9 cellular contexts compared by ENCODE assay signal in genomic region chr12:56496704-56497103, GRCh38. TPM values are rescaled to one million over a fixed set of nuclear protein-coding genes. Genes with fewer than 3 reads are reported as not detected.
DNase-seq lines count a peak whose midpoint lies in the region; ATAC-seq and TF ChIP-seq lines count a peak whose summit lies in the region.
"Not testable (repeated sequence)": the region's sequence is repeated elsewhere in the genome, so short reads cannot be mapped to it uniquely, and the experiment has no call there.
"Had no signal": no experiment of that assay in that cellular context is flagged by ENCODE, and none has a peak within 500 bp of the region (broad histone marks: within the 10 kb centered on the region; RNA-seq: fewer than 3 reads in every experiment).

No MANE protein-coding gene starts in this region.

- ATAC-seq in CD4-positive, alpha-beta T cell (ENCODE audit: poor library complexity); stimulated activated naive B cell treated with anti-CD40 and anti-IgM and Interleukin-4, amounts not matched to agents 10 μg/mL and 1 μg/mL and 100 μg/mL, for 72 hours (replicated peaks): not testable (repeated sequence)

- TF ChIP-seq CTCF in CD4-positive, alpha-beta T cell (IDR thresholded peaks at IDR 0.05), result peak; percentile 49
- TF ChIP-seq CTCF in LNCaP clone FGC (IDR thresholded peaks at IDR 0.05; ENCODE audit: control insufficient read depth, extremely low read depth, insufficient read depth), result peak; percentile 37
- peak; percentile 32 for TF ChIP-seq CTCF in progenitor cell of endocrine pancreas (IDR thresholded peaks at IDR 0.05; ENCODE audit: unreplicated experiment)

- not testable (repeated sequence) for H3K4me3 ChIP-seq in LNCaP clone FGC (ENCODE audit: low read depth, low read length)

- intact Hi-C loops in CD4-positive, alpha-beta T cell (cut with DNase I, micrococcal nuclease), result loop anchor here in 1 of 2 experiments (1.0 kb wide), 1 partner anchor 98 kb away; no protein-coding TSS in a partner anchor
- intact Hi-C loops in dendritic cell treated with granulocyte-macrophage colony-stimulating factor and Interleukin-4, amounts not matched to agents 40 ng/mL and 50 ng/mL, for 4 days (cut with micrococcal nuclease), result not testable (repeated sequence)

- CTCF ChIA-PET in CD4-positive, alpha-beta T cell (lab: Charles Lee), result interaction anchor here (1.1 to 1.2 kb wide), 2 partner anchors 17 to 370 kb away, joined by 3 read pairs; no protein-coding TSS in a partner anchor

- H3K27ac ChIP-seq in CD4-positive, alpha-beta T cell (ENCODE audit: low read depth, low read length), result not testable (repeated sequence)

- H3K27ac Mint-ChIP-seq in CD4-positive, alpha-beta T cell; T-helper 2 cell treated with Interferon-gamma antibody and Interleukin-4, amounts not matched to agents 5 μg/mL and 100 μg/mL, for 36 hours; dendritic cell treated with granulocyte-macrophage colony-stimulating factor and Interleukin-4, amounts not matched to agents 40 ng/mL and 50 ng/mL, for 4 days; progenitor cell of endocrine pancreas; stimulated activated naive B cell treated with anti-CD40 and anti-IgM and Interleukin-4, amounts not matched to agents 10 μg/mL and 1 μg/mL and 100 μg/mL, for 72 hours: not testable (repeated sequence)

- POLR2A ChIA-PET in CD4-positive, alpha-beta T cell (lab: Charles Lee), result not testable (repeated sequence)

- H3K4me3 Mint-ChIP-seq in CD4-positive, alpha-beta T cell; progenitor cell of endocrine pancreas (ENCODE audit: low read depth): not testable (repeated sequence)
- peak overlapping the region; percentile 29 for H3K4me3 Mint-ChIP-seq in T-helper 2 cell treated with Interferon-gamma antibody and Interleukin-4, amounts not matched to agents 5 μg/mL and 100 μg/mL, for 36 hours
- H3K4me3 Mint-ChIP-seq in dendritic cell treated with granulocyte-macrophage colony-stimulating factor and Interleukin-4, amounts not matched to agents 40 ng/mL and 50 ng/mL, for 4 days, result peak overlapping the region; percentile 26
- peak overlapping the region; percentile 61 to 71 for H3K4me3 Mint-ChIP-seq in stimulated activated naive B cell treated with anti-CD40 and anti-IgM and Interleukin-4, amounts not matched to agents 10 μg/mL and 1 μg/mL and 100 μg/mL, for 72 hours

- H3K9me3 ChIP-seq in CD4-positive, alpha-beta T cell (ENCODE audit: control insufficient read depth, low read length), result not testable (repeated sequence)

- peak; percentile 21 to 70 (median 39) for DNase-seq in CD4-positive, alpha-beta T cell
- DNase-seq in LNCaP clone FGC (ENCODE audit: low read depth), result not testable (repeated sequence)
- DNase-seq in T-helper 2 cell treated with Interferon-gamma antibody and Interleukin-4, amounts not matched to agents 5 μg/mL and 100 μg/mL, for 36 hours (ENCODE audit: low spot score), result peak; percentile 56
- peak; percentile 15 to 35 for DNase-seq in activated T-helper 1 cell treated with anti-CD3 and anti-CD28 coated beads, Interleukin-2, amount 50 U/mL, for 16 hours (ENCODE audit: low read depth in 1 of 2, low spot score in 1 of 2)
- DNase-seq in inferior parietal cortex (ENCODE audit: extremely low spot score), result peak; percentile 22
- peak; percentile 28 for DNase-seq in progenitor cell of endocrine pancreas (ENCODE audit: low spot score, unreplicated experiment)
- DNase-seq in stimulated activated naive B cell treated with anti-CD40 and anti-IgM and Interleukin-4, amounts not matched to agents 10 μg/mL and 1 μg/mL and 100 μg/mL, for 72 hours, result peak; percentile 51

- H3K27me3 Mint-ChIP-seq in CD4-positive, alpha-beta T cell; stimulated activated naive B cell treated with anti-CD40 and anti-IgM and Interleukin-4, amounts not matched to agents 10 μg/mL and 1 μg/mL and 100 μg/mL, for 72 hours: not testable (repeated sequence)
- H3K27me3 Mint-ChIP-seq in T-helper 2 cell treated with Interferon-gamma antibody and Interleukin-4, amounts not matched to agents 5 μg/mL and 100 μg/mL, for 36 hours (ENCODE audit: low read depth), result peaks cover 13% of the 10 kb centered on the region
- H3K27me3 Mint-ChIP-seq in dendritic cell treated with granulocyte-macrophage colony-stimulating factor and Interleukin-4, amounts not matched to agents 40 ng/mL and 50 ng/mL, for 4 days, result peaks cover 38% of the 10 kb centered on the region
- peaks cover 30% of the 10 kb centered on the region for H3K27me3 Mint-ChIP-seq in progenitor cell of endocrine pancreas

- H3K9me3 Mint-ChIP-seq in CD4-positive, alpha-beta T cell; T-helper 2 cell treated with Interferon-gamma antibody and Interleukin-4, amounts not matched to agents 5 μg/mL and 100 μg/mL, for 36 hours; dendritic cell treated with granulocyte-macrophage colony-stimulating factor and Interleukin-4, amounts not matched to agents 40 ng/mL and 50 ng/mL, for 4 days; progenitor cell of endocrine pancreas (ENCODE audit: low read depth); stimulated activated naive B cell treated with anti-CD40 and anti-IgM and Interleukin-4, amounts not matched to agents 10 μg/mL and 1 μg/mL and 100 μg/mL, for 72 hours: not testable (repeated sequence)

- not testable (repeated sequence) for H3K36me3 Mint-ChIP-seq in CD4-positive, alpha-beta T cell (ENCODE audit: low read depth); T-helper 2 cell treated with Interferon-gamma antibody and Interleukin-4, amounts not matched to agents 5 μg/mL and 100 μg/mL, for 36 hours (ENCODE audit: low read depth); dendritic cell treated with granulocyte-macrophage colony-stimulating factor and Interleukin-4, amounts not matched to agents 40 ng/mL and 50 ng/mL, for 4 days (ENCODE audit: low read depth); progenitor cell of endocrine pancreas (ENCODE audit: insufficient read depth); stimulated activated naive B cell treated with anti-CD40 and anti-IgM and Interleukin-4, amounts not matched to agents 10 μg/mL and 1 μg/mL and 100 μg/mL, for 72 hours

- H3K27me3 ChIP-seq in CD4-positive, alpha-beta T cell (ENCODE audit: control insufficient read depth, insufficient read depth, low read length), result not testable (repeated sequence)

- H3K4me1 Mint-ChIP-seq in CD4-positive, alpha-beta T cell (ENCODE audit: low read depth); T-helper 2 cell treated with Interferon-gamma antibody and Interleukin-4, amounts not matched to agents 5 μg/mL and 100 μg/mL, for 36 hours (ENCODE audit: low read depth); dendritic cell treated with granulocyte-macrophage colony-stimulating factor and Interleukin-4, amounts not matched to agents 40 ng/mL and 50 ng/mL, for 4 days (ENCODE audit: low read depth); progenitor cell of endocrine pancreas (ENCODE audit: low read depth); stimulated activated naive B cell treated with anti-CD40 and anti-IgM and Interleukin-4, amounts not matched to agents 10 μg/mL and 1 μg/mL and 100 μg/mL, for 72 hours: not testable (repeated sequence)

RNA-seq across cellular contexts. Expression of gene GLS2, which starts 8.7 kb away (rescaled TPM):
- total RNA-seq in CD4-positive, alpha-beta T cell, result 1 to 10 TPM; 1.6 to 2.2 TPM
- total RNA-seq in progenitor cell of endocrine pancreas, result 3.1 and 3.8 TPM in 2 replicates

RNA-seq across cellular contexts. Expression of gene RBMS2, which starts 24.9 kb away (rescaled TPM):
- total RNA-seq in CD4-positive, alpha-beta T cell, result 10 to 100 TPM in 1 of 2 experiments, 1 to 10 TPM in 1; 5.1 to 10.8 TPM
- 54.1 and 65.9 TPM in 2 replicates for total RNA-seq in progenitor cell of endocrine pancreas

RNA-seq across cellular contexts. Expression of gene SPRYD4, which starts 28.3 kb away (rescaled TPM):
- 1 to 10 TPM; 7.4 to 7.9 TPM for total RNA-seq in CD4-positive, alpha-beta T cell
- total RNA-seq in progenitor cell of endocrine pancreas, result 4.6 TPM in 2 replicates

RNA-seq across cellular contexts. Expression of gene MIP, which starts 42.2 kb away (rescaled TPM):
- total RNA-seq in CD4-positive, alpha-beta T cell, result not detected
- not detected in 2 replicates for total RNA-seq in progenitor cell of endocrine pancreas
- total RNA-seq: mononuclear cell had no signal

RNA-seq across cellular contexts. Expression of gene TIMELESS, which starts 47.5 kb away (rescaled TPM):
- total RNA-seq in CD4-positive, alpha-beta T cell, result 1 to 10 TPM; 3.0 to 3.1 TPM
- total RNA-seq in progenitor cell of endocrine pancreas, result 58.0 and 65.5 TPM in 2 replicates
